8 cellular contexts compared by ENCODE assay signal in genomic region chr1:59947047-59947938, GRCh38. TPM values are rescaled to one million over a fixed set of nuclear protein-coding genes. Genes with fewer than 3 reads are reported as not detected.
A peak's percentile ranks its signal among the peaks of the same experiment; 100 is the strongest.
DNase-seq lines count a peak whose midpoint lies in the region; ATAC-seq, FAIRE-seq and TF ChIP-seq lines count a peak whose summit lies in the region.

No MANE protein-coding gene starts in this region.

- H3K4me3 ChIP-seq in HCT116 (replicated peaks in 1 of 2; ENCODE audit: low read depth in 1 of 2, low read length in 2 of 2) = no peak overlapping the region
- H3K4me3 ChIP-seq in MG63 = no peak overlapping the region
- no peak overlapping the region for H3K4me3 ChIP-seq in small intestine (ENCODE audit: low read depth in 1 of 2, low read length in 2 of 2)

- H3K9me2 ChIP-seq in HCT116 (ENCODE audit: insufficient read depth) = no peaks in the 10 kb centered on the region

- TF ChIP-seq CTCF in HCT116 (IDR thresholded peaks at IDR 0.05 in 2 of 3, conservative IDR thresholded peaks at IDR 0.05 in 1 of 3; ENCODE audit: borderline replicate concordance in 1 of 3, insufficient read depth in 1 of 3, low read depth in 2 of 3, low read length in 2 of 3) = peak; percentile 79 to 92 (median 88)

- CTCF ChIA-PET in HCT116 (lab: Charles Lee) = interaction anchor here (0.6 to 2.4 kb wide), 25 partner anchors 10 to 188 kb away, joined by 3 to 78 read pairs (median 6); no protein-coding TSS in a partner anchor

- H3K4me2 ChIP-seq in HCT116 (ENCODE audit: low read length) = 0 out of 2 replicates have a peak overlapping the region, but pooled peaks have one; percentile 1

- no peaks in the 10 kb centered on the region for H3K79me2 ChIP-seq in HCT116 (ENCODE audit: insufficient read depth, low read length)

- H3K4me1 ChIP-seq in HCT116 (ENCODE audit: control insufficient read depth in 1 of 2, insufficient read depth in 2 of 2, low read length in 2 of 2) (no peaks in the 10 kb centered on the region), small intestine (ENCODE audit: control insufficient read depth in 2 of 2, insufficient read depth in 1 of 2, low read depth in 1 of 2, low read length in 1 of 2) (no peaks in the 10 kb centered on the region)

- ATAC-seq in HCT116 (peak; percentile 96), SK-N-SH treated with all-trans-retinoic acid at 6 μM for 48 hours (peak; percentile 98)

- FAIRE-seq in small intestine (lab: Jason Lieb, UNC) = no peak

- RAD21 ChIA-PET in HCT116 (lab: Charles Lee; ENCODE audit: low non-redundant PET in 1 of 2, low total read pairs in 2 of 2, uncharacterized antibody in 2 of 2, unreplicated experiment in 2 of 2) = interaction anchor here (0.5 to 1.2 kb wide), 8 partner anchors 44 to 168 kb away, joined by 3 to 6 read pairs (median 3); no protein-coding TSS in a partner anchor

- intact Hi-C loops in HCT116 (cut with micrococcal nuclease) = loop anchor here (1.0 to 10.0 kb wide), 5 partner anchors 45 to 1432 kb away; no protein-coding TSS in a partner anchor

- peak; percentile 90 for TF ChIP-seq RAD21 in HCT116 (IDR thresholded peaks at IDR 0.05; ENCODE audit: low read depth)

- BruUV-seq in HCT116 (replicated peaks; lab: Mats Ljungman, UMichigan) = no TSS peak

- WGBS in small intestine, 3 donors = 1 to 4% (median 1%) methylated on average over 6 of the region's 6 CpGs

- no peak overlapping the region for H2AFZ ChIP-seq in HCT116 (ENCODE audit: low read depth, low read length, poor library complexity, severe bottlenecking)

- H3K9me3 ChIP-seq in HCT116 (ENCODE audit: control insufficient read depth in 1 of 2, insufficient read depth in 1 of 2, low read depth in 1 of 2, low read length in 2 of 2) (no peaks in the 10 kb centered on the region), MG63 (no peaks in the 10 kb centered on the region), small intestine (ENCODE audit: control insufficient read depth, low read depth) (no peaks in the 10 kb centered on the region)

- DNase-seq in NCI-H526 (lab: John Stamatoyannopoulos, UW) (peak; percentile 38 to 73), NCI-H526 treated with DMSO at 0.1 percent for 48 hours (lab: John Stamatoyannopoulos, UW) (no peak), HCT116 (ENCODE audit: low read depth, low spot score) (peak; percentile 39), MG63 (peak; percentile 34), astrocyte of the hippocampus (ENCODE audit: low read depth, low spot score) (peak; percentile 81), hypothalamus (lab: John Stamatoyannopoulos, UW) (peak in 40 of 51 donors; percentile 3 to 79 (median 36)), small intestine (peak; percentile 77)

- H3K36me3 ChIP-seq in HCT116 (ENCODE audit: control insufficient read depth in 1 of 2, insufficient read depth in 2 of 2, low read length in 2 of 2) (no peaks in the 10 kb centered on the region), MG63 (no peaks in the 10 kb centered on the region), small intestine (ENCODE audit: control insufficient read depth in 2 of 2, insufficient read depth in 2 of 2, low read length in 2 of 2) (no peaks in the 10 kb centered on the region)

- H3K27ac ChIP-seq in HCT116 (ENCODE audit: low read depth, low read length) (no peak overlapping the region), small intestine (ENCODE audit: low read depth in 1 of 2, low read length in 1 of 2) (no peak overlapping the region)

- no peak for TF ChIP-seq POLR2A in HCT116 (IDR thresholded peaks at IDR 0.05; ENCODE audit: borderline replicate concordance, extremely low read depth, insufficient read depth, insufficient read length)

- H3K27me3 ChIP-seq in HCT116 (ENCODE audit: insufficient read depth, low read length) (peaks cover 7% of the 10 kb centered on the region; the same call in 1 of the 2 replicates), MG63 (no peaks in the 10 kb centered on the region), small intestine (ENCODE audit: control insufficient read depth in 2 of 2, insufficient read depth in 2 of 2, low read length in 2 of 2) (no peaks in the 10 kb centered on the region)

- no peak overlapping the region for H3K9ac ChIP-seq in HCT116 (ENCODE audit: low read length)

- H4K20me1 ChIP-seq in HCT116 (ENCODE audit: insufficient read depth) = no peaks in the 10 kb centered on the region

- POLR2A ChIA-PET in HCT116 (lab: Charles Lee) = no interaction called here

TF ChIP-seq in HCT116, 20 proteins besides CTCF, POLR2A, EP300 and RAD21 (continues in another document):
- TF ChIP-seq SIN3A (IDR thresholded peaks at IDR 0.05; ENCODE audit: low read depth) (no peak), ATF3 (IDR thresholded peaks at IDR 0.05) (no peak), FOSL1 (IDR thresholded peaks at IDR 0.05; ENCODE audit: low read depth) (no peak), EGR1 (IDR thresholded peaks at IDR 0.05; ENCODE audit: low read depth) (no peak), EZH2 (IDR thresholded peaks at IDR 0.05) (no peak), POLR2AphosphoS5 (IDR thresholded peaks at IDR 0.05; ENCODE audit: low read depth, low read length) (no peak), SRF (IDR thresholded peaks at IDR 0.05; ENCODE audit: low read depth) (no peak), ZBTB33 (IDR thresholded peaks at IDR 0.05; ENCODE audit: extremely low read depth, insufficient replicate concordance, low read length) (no peak), SP1 (IDR thresholded peaks at IDR 0.05; ENCODE audit: low read depth) (no peak), CBX3 (IDR thresholded peaks at IDR 0.05; ENCODE audit: low read depth) (no peak), CEBPB (IDR thresholded peaks at IDR 0.05; ENCODE audit: low read depth) (no peak), TCF7L2 (IDR thresholded peaks at IDR 0.05; ENCODE audit: borderline replicate concordance, extremely low read depth, insufficient read depth, insufficient read length) (no peak)

TF ChIP-seq in SK-N-SH treated with all-trans-retinoic acid at 6 μM for 48 hours, 23 proteins besides CTCF, POLR2A, EP300 and RAD21:
- TF ChIP-seq ARNTL (CRISPR knock-in tag; IDR thresholded peaks at IDR 0.05; ENCODE audit: borderline replicate concordance, low read depth) (no peak), RARB (CRISPR knock-in tag; IDR thresholded peaks at IDR 0.05) (no peak)

RNA-seq across cellular contexts. Expression of gene CYP2J2, which starts 20.7 kb away (rescaled TPM):
- total RNA-seq in HCT116 (2021; ENCODE audit: unreplicated experiment) = 1.1 TPM
- 0.55 and 0.57 TPM in 2 replicates for polyA plus RNA-seq in HCT116 (2012)
- not detected in 2 replicates for total RNA-seq in MG63 (2014; rRNA removed; shearing (Covaris generic); ENCODE audit: low replicate concordance)
- polyA plus RNA-seq in small intestine = 10 to 100 TPM; 24.2 to 87.4 (median 48.4) TPM
